Comparison of ENCODE assay signal across 22 cellular contexts in the genomic region with DNA sequence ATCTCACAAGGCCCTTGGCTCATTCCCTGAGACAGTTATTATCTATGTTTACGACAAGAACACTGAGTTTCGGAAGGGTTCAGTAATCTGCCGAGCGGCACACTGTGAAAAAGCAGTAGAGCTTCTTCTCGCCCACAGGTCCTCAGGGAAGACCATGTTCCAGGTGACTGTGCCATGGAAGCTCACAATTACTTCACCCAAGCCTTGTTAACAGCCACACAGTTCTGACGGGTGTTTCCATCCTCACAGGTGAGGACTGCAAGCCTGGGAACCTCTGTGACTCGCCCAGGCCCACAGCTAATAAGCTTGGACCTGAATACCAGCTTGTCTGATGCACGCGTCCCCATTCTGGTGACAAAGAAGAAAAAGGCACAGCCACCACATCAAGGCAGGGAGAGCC. TPM values are rescaled to one million over a fixed set of nuclear protein-coding genes. Genes with fewer than 3 reads are reported as not detected.
A peak's percentile ranks its signal among the peaks of the same experiment; 100 is the strongest.
DNase-seq lines count a peak whose midpoint lies in the region; ATAC-seq and TF ChIP-seq lines count a peak whose summit lies in the region.
"Had no signal": no experiment of that assay in that cellular context is flagged by ENCODE, and none has a peak within 500 bp of the region (broad histone marks: within the 10 kb centered on the region; RNA-seq: fewer than 3 reads in every experiment).

No MANE protein-coding gene starts in this region.

- POLR2A ChIA-PET in activated CD4-positive, alpha-beta T cell treated with anti-CD3 and anti-CD28 coated beads, Interleukin-2, amount 10 ng/mL, durations not matched to agents 7 days and 5 days (lab: Charles Lee): no interaction called here
- POLR2A ChIA-PET in A673 (lab: Charles Lee; ENCODE audit: low non-redundant PET): no interaction called here

- H3K27ac ChIP-seq in Karpas-422 (ENCODE audit: low read length): peak overlapping the region; percentile 72
- H3K27ac ChIP-seq in mesenchymal stem cell (ENCODE audit: low read length, poor library complexity, severe bottlenecking): no peak overlapping the region
- H3K27ac ChIP-seq in psoas muscle: peak overlapping the region; percentile 64
- H3K27ac ChIP-seq in A673 (ENCODE audit: low read depth, low read length, poor library complexity, severe bottlenecking): no peak overlapping the region
- H3K27ac ChIP-seq: 22Rv1; BLaER1 treated with 17β-estradiol and CSF1 and Interleukin-3, amounts not matched to agents 10 nM and 100 nM had no signal

- no peak overlapping the region for H3K4me3 Mint-ChIP-seq in activated CD4-positive, alpha-beta T cell treated with anti-CD3 and anti-CD28 coated beads, Interleukin-2, amount 10 ng/mL, durations not matched to agents 24 days and 14 days
- no peak overlapping the region for H3K4me3 Mint-ChIP-seq in activated CD4-positive, alpha-beta T cell treated with anti-CD3 and anti-CD28 coated beads, Interleukin-2, amount 10 ng/mL, durations not matched to agents 7 days and 5 days
- H3K4me3 Mint-ChIP-seq: CD14-positive monocyte; CD4-positive, alpha-beta T cell; CD8-positive, alpha-beta memory T cell had no signal

- H3K79me1 ChIP-seq in mesenchymal stem cell (replicated peaks; ENCODE audit: low read length, poor library complexity, severe bottlenecking): peaks cover 43% of the 10 kb centered on the region

- H2BK12ac ChIP-seq in mesenchymal stem cell (ENCODE audit: low read length in 2 of 2): no peak overlapping the region

- no peak overlapping the region for H2AFZ ChIP-seq in Karpas-422 (ENCODE audit: low read length)
- no peak overlapping the region for H2AFZ ChIP-seq in mesenchymal stem cell (ENCODE audit: low read depth, low read length)

- H3K9ac ChIP-seq in Karpas-422 (ENCODE audit: low read length): no peak overlapping the region
- no peak overlapping the region for H3K9ac ChIP-seq in mesenchymal stem cell (ENCODE audit: low read length)
- H3K9ac ChIP-seq: BLaER1 treated with 17β-estradiol and CSF1 and Interleukin-3, amounts not matched to agents 10 nM and 100 nM had no signal

- H3K4me1 ChIP-seq in Karpas-422 (ENCODE audit: low read length) (peaks cover 85% of the 10 kb centered on the region), mesenchymal stem cell (ENCODE audit: control insufficient read depth, insufficient read depth, low read depth, low read length) (peaks cover 15% of the 10 kb centered on the region), psoas muscle (peaks cover 48% of the 10 kb centered on the region), A673 (ENCODE audit: insufficient read depth, low read length, poor library complexity, severe bottlenecking) (peaks cover 19% of the 10 kb centered on the region)
- H3K4me1 ChIP-seq: BE2C had no signal

- H3K27ac Mint-ChIP-seq in activated CD4-positive, alpha-beta T cell treated with anti-CD3 and anti-CD28 coated beads, Interleukin-2, amount 10 ng/mL, durations not matched to agents 24 days and 14 days: no peak overlapping the region
- no peak overlapping the region for H3K27ac Mint-ChIP-seq in activated CD4-positive, alpha-beta T cell treated with anti-CD3 and anti-CD28 coated beads, Interleukin-2, amount 10 ng/mL, durations not matched to agents 7 days and 5 days
- H3K27ac Mint-ChIP-seq: CD4-positive, alpha-beta T cell had no signal

- no peak overlapping the region for H2BK120ac ChIP-seq in mesenchymal stem cell (ENCODE audit: low read depth, low read length)

- H3K4me1 Mint-ChIP-seq in activated CD4-positive, alpha-beta T cell treated with anti-CD3 and anti-CD28 coated beads, Interleukin-2, amount 10 ng/mL, durations not matched to agents 24 days and 14 days: peaks cover 20% of the 10 kb centered on the region
- peaks cover 26% of the 10 kb centered on the region for H3K4me1 Mint-ChIP-seq in activated CD4-positive, alpha-beta T cell treated with anti-CD3 and anti-CD28 coated beads, Interleukin-2, amount 10 ng/mL, durations not matched to agents 7 days and 5 days

- no peaks in the 10 kb centered on the region for H3K9me2 ChIP-seq in Karpas-422 (replicated peaks; ENCODE audit: insufficient read depth, low read length)

- TF ChIP-seq CTCF in psoas muscle (IDR thresholded peaks at IDR 0.05) (no peak), A673 (conservative IDR thresholded peaks at IDR 0.05; ENCODE audit: low read depth, low read length) (no peak)

- H2BK15ac ChIP-seq in mesenchymal stem cell (ENCODE audit: low read depth, poor library complexity, severe bottlenecking): peak overlapping the region; percentile 21

- H3K4me3 ChIP-seq in Karpas-422 (ENCODE audit: low read length): no peak overlapping the region
- H3K4me3 ChIP-seq in mesenchymal stem cell (ENCODE audit: insufficient read depth in 1 of 2, low read depth in 1 of 2, low read length in 2 of 2): no peak overlapping the region
- no peak overlapping the region for H3K4me3 ChIP-seq in psoas muscle
- H3K4me3 ChIP-seq in A673 (ENCODE audit: low read depth, low read length, poor library complexity, severe bottlenecking): no peak overlapping the region
- H3K4me3 ChIP-seq: BLaER1 treated with 17β-estradiol and CSF1 and Interleukin-3, amounts not matched to agents 10 nM and 100 nM had no signal

- H3K36me3 ChIP-seq in Karpas-422 (ENCODE audit: insufficient read depth, low read length) (peaks cover 29% of the 10 kb centered on the region), mesenchymal stem cell (ENCODE audit: control insufficient read depth in 1 of 2, insufficient read depth in 2 of 2, low read depth in 1 of 2, low read length in 2 of 2) (peaks cover 19 to 52% of the 10 kb centered on the region in 2 experiments), psoas muscle (ENCODE audit: insufficient read depth in 1 of 2, low read depth in 1 of 2) (peaks cover 0 to 50% of the 10 kb centered on the region in 2 donors), A673 (ENCODE audit: insufficient read depth, low read length, poor library complexity, severe bottlenecking) (peaks cover 14% of the 10 kb centered on the region)

- intact Hi-C loops in activated CD4-positive, alpha-beta T cell treated with anti-CD3 and anti-CD28 coated beads, Interleukin-2, amount 10 ng/mL, durations not matched to agents 24 days and 14 days (cut with micrococcal nuclease): no loop called here
- intact Hi-C loops in psoas muscle (cut with DNase I): no loop called here
- intact Hi-C loops in A673 (cut with micrococcal nuclease; ENCODE audit: unreplicated experiment): no loop called here

- H3K23ac ChIP-seq in mesenchymal stem cell (ENCODE audit: low read length in 2 of 2): peak overlapping the region in 1 of 2 experiments; percentile 78

- H3K4me2 ChIP-seq in Karpas-422 (ENCODE audit: low read depth, low read length, poor library complexity, severe bottlenecking): peak overlapping the region; percentile 10
- no peak overlapping the region for H3K4me2 ChIP-seq in mesenchymal stem cell (ENCODE audit: low read length, poor library complexity, severe bottlenecking)
- H3K4me2 ChIP-seq: BLaER1 treated with 17β-estradiol and CSF1 and Interleukin-3, amounts not matched to agents 10 nM and 100 nM had no signal

- CTCF ChIA-PET in activated CD4-positive, alpha-beta T cell treated with anti-CD3 and anti-CD28 coated beads, Interleukin-2, amount 10 ng/mL, durations not matched to agents 7 days and 5 days (lab: Charles Lee): interaction anchor here (1.6 kb wide), 1 partner anchor 20 kb away, joined by 3 read pairs; no protein-coding TSS in a partner anchor
- CTCF ChIA-PET in A673 (lab: Charles Lee): no interaction called here

- H3K4ac ChIP-seq in mesenchymal stem cell (ENCODE audit: low read depth in 1 of 2, low read length in 2 of 2): no peak overlapping the region

- H3K27me3 ChIP-seq in Karpas-422 (ENCODE audit: low read length): no peaks in the 10 kb centered on the region
- no peaks in the 10 kb centered on the region for H3K27me3 ChIP-seq in mesenchymal stem cell (ENCODE audit: control insufficient read depth in 1 of 2, insufficient read depth in 1 of 2, low read length in 2 of 2)
- H3K27me3 ChIP-seq in psoas muscle (ENCODE audit: insufficient read depth in 3 of 3, low read length in 2 of 3): no peaks in the 10 kb centered on the region
- no peaks in the 10 kb centered on the region for H3K27me3 ChIP-seq in A673 (replicated peaks; ENCODE audit: insufficient read depth, low read depth, low read length, poor library complexity)
- H3K27me3 ChIP-seq: BE2C; BLaER1 treated with 17β-estradiol and CSF1 and Interleukin-3, amounts not matched to agents 10 nM and 100 nM had no signal

- BruUV-seq in A673 (replicated peaks; lab: Mats Ljungman, UMichigan): no TSS peak

- H2BK5ac ChIP-seq in mesenchymal stem cell (ENCODE audit: low read depth, low read length, poor library complexity, severe bottlenecking): no peak overlapping the region

- H4K8ac ChIP-seq in mesenchymal stem cell (ENCODE audit: low read length): no peak overlapping the region

- H3K9me3 ChIP-seq in Karpas-422 (ENCODE audit: low read length) (no peaks in the 10 kb centered on the region), mesenchymal stem cell (ENCODE audit: control insufficient read depth, low read length) (no peaks in the 10 kb centered on the region), psoas muscle (no peaks in the 10 kb centered on the region), A673 (ENCODE audit: low read depth, low read length, poor library complexity, severe bottlenecking) (no peaks in the 10 kb centered on the region)
- H3K9me3 ChIP-seq: BE2C; BLaER1 treated with 17β-estradiol and CSF1 and Interleukin-3, amounts not matched to agents 10 nM and 100 nM had no signal

- H2AK5ac ChIP-seq in mesenchymal stem cell (ENCODE audit: low read length, severe bottlenecking): no peak overlapping the region

- peaks cover 21% of the 10 kb centered on the region for H3K36me3 Mint-ChIP-seq in activated CD4-positive, alpha-beta T cell treated with anti-CD3 and anti-CD28 coated beads, Interleukin-2, amount 10 ng/mL, durations not matched to agents 24 days and 14 days (ENCODE audit: low read depth)
- H3K36me3 Mint-ChIP-seq in activated CD4-positive, alpha-beta T cell treated with anti-CD3 and anti-CD28 coated beads, Interleukin-2, amount 10 ng/mL, durations not matched to agents 7 days and 5 days (ENCODE audit: low read depth): peaks cover 23% of the 10 kb centered on the region

- 96% methylated on average over 9 of the region's 9 CpGs for WGBS in mesenchymal stem cell
- WGBS in psoas muscle, 3 donors: 90 to 96% (median 92%) methylated on average over 9 of the region's 9 CpGs

- DNase-seq in activated CD4-positive, alpha-beta T cell treated with anti-CD3 and anti-CD28 coated beads, Interleukin-2, amount 10 ng/mL, durations not matched to agents 24 days and 14 days: peak; percentile 50
- no peak for DNase-seq in activated CD4-positive, alpha-beta T cell treated with anti-CD3 and anti-CD28 coated beads, Interleukin-2, amount 10 ng/mL, durations not matched to agents 7 days and 5 days
- no peak for DNase-seq in Karpas-422
- no peak for DNase-seq in mesenchymal stem cell
- no peak for DNase-seq in psoas muscle
- DNase-seq in A673 (ENCODE audit: low spot score): no peak
- DNase-seq in NCI-H2171 treated with DMSO at 0.1 percent for 48 hours (lab: John Stamatoyannopoulos, UW): no peak
- DNase-seq: ACHN; AML-193; BE2C; CD4-positive, alpha-beta T cell; CD8-positive, alpha-beta memory T cell; DMS53; DMS79 treated with DMSO at 0.1 percent for 48 hours; GF-D8; GOT3; H7 had no signal

- ATAC-seq in psoas muscle (no peak), GM21528 (IDR thresholded peaks at IDR 0.05; ENCODE audit: low FRiP score, unreplicated experiment) (no peak)
- ATAC-seq: HCT116 had no signal

- H3K27me3 Mint-ChIP-seq in activated CD4-positive, alpha-beta T cell treated with anti-CD3 and anti-CD28 coated beads, Interleukin-2, amount 10 ng/mL, durations not matched to agents 24 days and 14 days: no peaks in the 10 kb centered on the region
- no peaks in the 10 kb centered on the region for H3K27me3 Mint-ChIP-seq in activated CD4-positive, alpha-beta T cell treated with anti-CD3 and anti-CD28 coated beads, Interleukin-2, amount 10 ng/mL, durations not matched to agents 7 days and 5 days
- H3K27me3 Mint-ChIP-seq: CD4-positive, alpha-beta T cell; CD8-positive, alpha-beta memory T cell had no signal

- H3K18ac ChIP-seq in mesenchymal stem cell (ENCODE audit: low read depth in 1 of 2, low read length in 2 of 2): no peak overlapping the region

- no peak overlapping the region for H3K14ac ChIP-seq in mesenchymal stem cell (ENCODE audit: low read length in 2 of 2)

- H3K79me2 ChIP-seq in Karpas-422 (ENCODE audit: low read length): peaks cover 98% of the 10 kb centered on the region

- H4K20me1 ChIP-seq in Karpas-422 (ENCODE audit: insufficient read depth, low read depth, low read length): peaks cover 37% of the 10 kb centered on the region

- no peaks in the 10 kb centered on the region for H3K9me3 Mint-ChIP-seq in activated CD4-positive, alpha-beta T cell treated with anti-CD3 and anti-CD28 coated beads, Interleukin-2, amount 10 ng/mL, durations not matched to agents 24 days and 14 days
- H3K9me3 Mint-ChIP-seq in activated CD4-positive, alpha-beta T cell treated with anti-CD3 and anti-CD28 coated beads, Interleukin-2, amount 10 ng/mL, durations not matched to agents 7 days and 5 days: no peaks in the 10 kb centered on the region
- H3K9me3 Mint-ChIP-seq: CD14-positive monocyte; CD4-positive, alpha-beta T cell; CD8-positive, alpha-beta memory T cell had no signal

- no peak overlapping the region for H4K91ac ChIP-seq in mesenchymal stem cell (ENCODE audit: low read length)

RNA-seq across cellular contexts. Expression of gene SETD3, which starts 15.4 kb away (rescaled TPM):
- total RNA-seq in activated CD4-positive, alpha-beta T cell treated with anti-CD3 and anti-CD28 coated beads, Interleukin-2, amount 10 ng/mL, durations not matched to agents 24 days and 14 days: 57.9 and 59.0 TPM in 2 replicates
- 10 to 100 TPM; 56.8 to 64.5 TPM for total RNA-seq in activated CD4-positive, alpha-beta T cell treated with anti-CD3 and anti-CD28 coated beads, Interleukin-2, amount 10 ng/mL, durations not matched to agents 7 days and 5 days
- total RNA-seq in Karpas-422 (2014; rRNA removed; shearing (Covaris generic); ENCODE audit: low replicate concordance): 72.3 and 90.3 TPM in 2 replicates
- polyA plus RNA-seq in mesenchymal stem cell (2013, experiment 1 of 2): 32.0 TPM
- 31.1 TPM for polyA plus RNA-seq in mesenchymal stem cell (2013, experiment 2 of 2)
- total RNA-seq in psoas muscle (100 to 1,000 TPM in 3 of 4 donors, 10 to 100 TPM in 1; 88.6 to 128 (median 125) TPM), A673 (2021) (46.4 and 48.4 TPM in 2 replicates)
- polyA plus RNA-seq in psoas muscle: 100 to 1,000 TPM in 2 of 3 donors, 10 to 100 TPM in 1; 84.0 to 177 (median 113) TPM

RNA-seq across cellular contexts. Expression of gene CCNK, which starts 15.9 kb away (rescaled TPM):
- 79.5 and 83.6 TPM in 2 replicates for total RNA-seq in activated CD4-positive, alpha-beta T cell treated with anti-CD3 and anti-CD28 coated beads, Interleukin-2, amount 10 ng/mL, durations not matched to agents 24 days and 14 days
- 10 to 100 TPM; 85.5 to 86.8 TPM for total RNA-seq in activated CD4-positive, alpha-beta T cell treated with anti-CD3 and anti-CD28 coated beads, Interleukin-2, amount 10 ng/mL, durations not matched to agents 7 days and 5 days
- 46.1 and 69.4 TPM in 2 replicates for total RNA-seq in Karpas-422 (2014; rRNA removed; shearing (Covaris generic); ENCODE audit: low replicate concordance)
- 60.7 TPM for polyA plus RNA-seq in mesenchymal stem cell (2013, experiment 1 of 2)
- 59.2 TPM for polyA plus RNA-seq in mesenchymal stem cell (2013, experiment 2 of 2)
- 10 to 100 TPM; 31.1 to 53.2 (median 42.4) TPM for total RNA-seq in psoas muscle
- polyA plus RNA-seq in psoas muscle: 10 to 100 TPM; 17.6 to 44.5 (median 27.7) TPM
- total RNA-seq in A673 (2021): 88.0 and 88.2 TPM in 2 replicates

Comparison
In these comparisons a context has a peak if more than half of its experiments do, and no peak if none do; other contexts are left out.
1. H3K27ac ChIP-seq: peak in Karpas-422 (single experiment) and psoas muscle (single experiment); none in mesenchymal stem cell (single experiment) and A673 (single experiment).